ENCODE assay signal across 1 cellular context in genomic region chr2:219464286-219465032, GRCh38.
TF ChIP-seq lines count a peak whose summit lies in the region.

No MANE protein-coding gene starts in this region.

TF ChIP-seq in HepG2, 621 proteins besides CTCF, POLR2A, EP300 and RAD21:
- TF ChIP-seq ZNF83 (CRISPR knock-in tag; IDR thresholded peaks at IDR 0.05; ENCODE audit: borderline replicate concordance) (no peak), ZKSCAN1 (IDR thresholded peaks at IDR 0.05; ENCODE audit: low read length) (no peak), ZNF558 (CRISPR knock-in tag; IDR thresholded peaks at IDR 0.05; ENCODE audit: borderline replicate concordance) (no peak), FOXK1 (CRISPR knock-in tag; IDR thresholded peaks at IDR 0.05; ENCODE audit: borderline replicate concordance, low read depth) (no peak), NKX3-1 (CRISPR knock-in tag; IDR thresholded peaks at IDR 0.05) (no peak), ZNF354B (CRISPR knock-in tag; IDR thresholded peaks at IDR 0.05) (no peak), ZNF577 (CRISPR knock-in tag; IDR thresholded peaks at IDR 0.05; ENCODE audit: borderline replicate concordance, low read depth) (no peak), ZNF282 (IDR thresholded peaks at IDR 0.05; ENCODE audit: partially characterized antibody) (no peak), ZNF552 (CRISPR knock-in tag; IDR thresholded peaks at IDR 0.05; ENCODE audit: borderline replicate concordance) (no peak), ZNF790 (CRISPR knock-in tag; IDR thresholded peaks at IDR 0.05; ENCODE audit: borderline replicate concordance) (no peak), ZBTB3 (CRISPR knock-in tag; IDR thresholded peaks at IDR 0.05; ENCODE audit: borderline replicate concordance, low read depth) (no peak), REL (CRISPR knock-in tag; conservative IDR thresholded peaks at IDR 0.05) (no peak), MLXIP (CRISPR knock-in tag; IDR thresholded peaks at IDR 0.05; ENCODE audit: borderline replicate concordance) (no peak), CEBPB (IDR thresholded peaks at IDR 0.05; ENCODE audit: borderline replicate concordance, low read depth, low read length) (peak; percentile 30; the same call in 1 of the 2 replicates), HNRNPLL (IDR thresholded peaks at IDR 0.05; ENCODE audit: low read depth, low read length, poor library complexity, severe bottlenecking) (no peak), NR0B2 (CRISPR knock-in tag; IDR thresholded peaks at IDR 0.05) (no peak), ZNF768 (CRISPR knock-in tag; IDR thresholded peaks at IDR 0.05) (peak; percentile 96), NCOA1 (CRISPR knock-in tag; IDR thresholded peaks at IDR 0.05) (no peak), DMTF1 (CRISPR knock-in tag; IDR thresholded peaks at IDR 0.05) (no peak), DBP (CRISPR knock-in tag; IDR thresholded peaks at IDR 0.05; ENCODE audit: not compliant biosample characterization) (no peak)
- TF ChIP-seq, protein P1, sequence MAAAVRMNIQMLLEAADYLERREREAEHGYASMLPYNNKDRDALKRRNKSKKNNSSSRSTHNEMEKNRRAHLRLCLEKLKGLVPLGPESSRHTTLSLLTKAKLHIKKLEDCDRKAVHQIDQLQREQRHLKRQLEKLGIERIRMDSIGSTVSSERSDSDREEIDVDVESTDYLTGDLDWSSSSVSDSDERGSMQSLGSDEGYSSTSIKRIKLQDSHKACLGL (CRISPR knock-in tag; IDR thresholded peaks at IDR 0.05): no peak
- TF ChIP-seq, protein P2, sequence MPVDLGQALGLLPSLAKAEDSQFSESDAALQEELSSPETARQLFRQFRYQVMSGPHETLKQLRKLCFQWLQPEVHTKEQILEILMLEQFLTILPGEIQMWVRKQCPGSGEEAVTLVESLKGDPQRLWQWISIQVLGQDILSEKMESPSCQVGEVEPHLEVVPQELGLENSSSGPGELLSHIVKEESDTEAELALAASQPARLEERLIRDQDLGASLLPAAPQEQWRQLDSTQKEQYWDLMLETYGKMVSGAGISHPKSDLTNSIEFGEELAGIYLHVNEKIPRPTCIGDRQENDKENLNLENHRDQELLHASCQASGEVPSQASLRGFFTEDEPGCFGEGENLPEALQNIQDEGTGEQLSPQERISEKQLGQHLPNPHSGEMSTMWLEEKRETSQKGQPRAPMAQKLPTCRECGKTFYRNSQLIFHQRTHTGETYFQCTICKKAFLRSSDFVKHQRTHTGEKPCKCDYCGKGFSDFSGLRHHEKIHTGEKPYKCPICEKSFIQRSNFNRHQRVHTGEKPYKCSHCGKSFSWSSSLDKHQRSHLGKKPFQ (CRISPR knock-in tag; IDR thresholded peaks at IDR 0.05; ENCODE audit: insufficient replicate concordance): no peak
- TF ChIP-seq, protein P3, sequence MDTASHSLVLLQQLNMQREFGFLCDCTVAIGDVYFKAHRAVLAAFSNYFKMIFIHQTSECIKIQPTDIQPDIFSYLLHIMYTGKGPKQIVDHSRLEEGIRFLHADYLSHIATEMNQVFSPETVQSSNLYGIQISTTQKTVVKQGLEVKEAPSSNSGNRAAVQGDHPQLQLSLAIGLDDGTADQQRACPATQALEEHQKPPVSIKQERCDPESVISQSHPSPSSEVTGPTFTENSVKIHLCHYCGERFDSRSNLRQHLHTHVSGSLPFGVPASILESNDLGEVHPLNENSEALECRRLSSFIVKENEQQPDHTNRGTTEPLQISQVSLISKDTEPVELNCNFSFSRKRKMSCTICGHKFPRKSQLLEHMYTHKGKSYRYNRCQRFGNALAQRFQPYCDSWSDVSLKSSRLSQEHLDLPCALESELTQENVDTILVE (CRISPR knock-in tag; IDR thresholded peaks at IDR 0.05): no peak
- TF ChIP-seq, protein P4, sequence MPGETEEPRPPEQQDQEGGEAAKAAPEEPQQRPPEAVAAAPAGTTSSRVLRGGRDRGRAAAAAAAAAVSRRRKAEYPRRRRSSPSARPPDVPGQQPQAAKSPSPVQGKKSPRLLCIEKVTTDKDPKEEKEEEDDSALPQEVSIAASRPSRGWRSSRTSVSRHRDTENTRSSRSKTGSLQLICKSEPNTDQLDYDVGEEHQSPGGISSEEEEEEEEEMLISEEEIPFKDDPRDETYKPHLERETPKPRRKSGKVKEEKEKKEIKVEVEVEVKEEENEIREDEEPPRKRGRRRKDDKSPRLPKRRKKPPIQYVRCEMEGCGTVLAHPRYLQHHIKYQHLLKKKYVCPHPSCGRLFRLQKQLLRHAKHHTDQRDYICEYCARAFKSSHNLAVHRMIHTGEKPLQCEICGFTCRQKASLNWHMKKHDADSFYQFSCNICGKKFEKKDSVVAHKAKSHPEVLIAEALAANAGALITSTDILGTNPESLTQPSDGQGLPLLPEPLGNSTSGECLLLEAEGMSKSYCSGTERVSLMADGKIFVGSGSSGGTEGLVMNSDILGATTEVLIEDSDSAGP (CRISPR knock-in tag; IDR thresholded peaks at IDR 0.05; ENCODE audit: borderline replicate concordance): peak; percentile 25; the same call in 1 of the 2 replicates
